ENCODE assay signal across 10 cellular contexts in genomic region chr9:135480942-135481315, GRCh38. TPM values are rescaled to one million over a fixed set of nuclear protein-coding genes. Genes with fewer than 3 reads are reported as not detected.
DNase-seq lines count a peak whose midpoint lies in the region; ATAC-seq and TF ChIP-seq lines count a peak whose summit lies in the region.
"Had no signal": no experiment of that assay in that cellular context is flagged by ENCODE, and none has a peak within 500 bp of the region (broad histone marks: within the 10 kb centered on the region; RNA-seq: fewer than 3 reads in every experiment).

No MANE protein-coding gene starts in this region.

- POLR2A ChIA-PET in activated CD8-positive, alpha-beta T cell treated with anti-CD3 and anti-CD28 coated beads for 36 hours (lab: Charles Lee): no interaction called here

- no peaks in the 10 kb centered on the region for H3K4me1 ChIP-seq in foreskin keratinocyte
- peaks cover 7 to 8% of the 10 kb centered on the region in 2 donors for H3K4me1 ChIP-seq in gastrocnemius medialis

- H3K36me3 ChIP-seq in gastrocnemius medialis: peaks cover 0 to 12% of the 10 kb centered on the region in 2 donors

- TF ChIP-seq CTCF in GM12874 (IDR thresholded peaks at IDR 0.05; ENCODE audit: insufficient read depth, low read depth, low read length) (0 out of 2 replicates have a peak, but pooled peaks have one; percentile 4), foreskin keratinocyte (conservative IDR thresholded peaks at IDR 0.05) (peak; percentile 9), gastrocnemius medialis (IDR thresholded peaks at IDR 0.05 in 4 of 5, conservative IDR thresholded peaks at IDR 0.05 in 1 of 5) (no peak)
- TF ChIP-seq CTCF in activated CD8-positive, alpha-beta T cell treated with anti-CD3 and anti-CD28 coated beads for 36 hours (IDR thresholded peaks at IDR 0.05): no peak

- no peak for TF ChIP-seq POLR2A in gastrocnemius medialis (IDR thresholded peaks at IDR 0.05)

- DNase-seq in T-helper 17 cell (no peak), foreskin keratinocyte (no peak), gastrocnemius medialis (no peak)
- no peak for DNase-seq in activated CD4-positive, alpha-beta T cell treated with anti-CD3 and anti-CD28 coated beads, Interleukin-2, amount 50 U/mL, for 4 hours
- no peak for DNase-seq in activated CD8-positive, alpha-beta T cell treated with anti-CD3 and anti-CD28 coated beads for 36 hours
- DNase-seq: activated CD4-positive, CD25-positive, alpha-beta regulatory T cell treated with anti-CD3 and anti-CD28 coated beads, Interleukin-2, amount 50 U/mL, for 72 hours had no signal

- peak overlapping the region; percentile 53 to 67 (median 61) for H3K4me3 ChIP-seq in gastrocnemius medialis

- peak overlapping the region; percentile 76 for H3K4me3 Mint-ChIP-seq in T-helper 17 cell
- no peak overlapping the region for H3K4me3 Mint-ChIP-seq in activated CD8-positive, alpha-beta T cell treated with anti-CD3 and anti-CD28 coated beads for 36 hours

- peak; percentile 60 for ATAC-seq in T-helper 17 cell
- ATAC-seq in foreskin keratinocyte: peak; percentile 11
- no peak for ATAC-seq in gastrocnemius medialis
- ATAC-seq in GM18870 (IDR thresholded peaks at IDR 0.05; ENCODE audit: unreplicated experiment): no peak
- ATAC-seq in activated CD8-positive, alpha-beta T cell treated with anti-CD3 and anti-CD28 coated beads for 36 hours: no peak
- ATAC-seq in GM19397 (IDR thresholded peaks at IDR 0.05; ENCODE audit: unreplicated experiment): no peak

- intact Hi-C loops in gastrocnemius medialis (cut with DNase I; ENCODE audit: low total_unique reads): no loop called here
- intact Hi-C loops in activated CD8-positive, alpha-beta T cell treated with anti-CD3 and anti-CD28 coated beads for 36 hours (cut with micrococcal nuclease): no loop called here

- H3K27me3 Mint-ChIP-seq in T-helper 17 cell: peaks cover 4% of the 10 kb centered on the region
- peaks cover 41% of the 10 kb centered on the region for H3K27me3 Mint-ChIP-seq in activated CD8-positive, alpha-beta T cell treated with anti-CD3 and anti-CD28 coated beads for 36 hours

- H3K9me3 Mint-ChIP-seq in activated CD8-positive, alpha-beta T cell treated with anti-CD3 and anti-CD28 coated beads for 36 hours: no peaks in the 10 kb centered on the region

- CTCF ChIA-PET in activated CD8-positive, alpha-beta T cell treated with anti-CD3 and anti-CD28 coated beads for 36 hours (lab: Charles Lee): interaction anchor here (1.3 kb wide), 1 partner anchor 64 kb away, joined by 5 read pairs; no protein-coding TSS in a partner anchor

- H3K27me3 ChIP-seq in foreskin keratinocyte: no peaks in the 10 kb centered on the region
- no peaks in the 10 kb centered on the region for H3K27me3 ChIP-seq in gastrocnemius medialis

- H3K9me3 ChIP-seq in T-helper 17 cell (ENCODE audit: control insufficient read depth, low read length, poor library complexity, severe bottlenecking) (no peaks in the 10 kb centered on the region), gastrocnemius medialis (no peaks in the 10 kb centered on the region)

- H3K4me1 Mint-ChIP-seq in T-helper 17 cell: peaks cover 6% of the 10 kb centered on the region
- H3K4me1 Mint-ChIP-seq in activated CD8-positive, alpha-beta T cell treated with anti-CD3 and anti-CD28 coated beads for 36 hours (ENCODE audit: low read depth): peaks cover 2% of the 10 kb centered on the region

- no peak overlapping the region for H3K27ac Mint-ChIP-seq in T-helper 17 cell
- H3K27ac Mint-ChIP-seq in activated CD8-positive, alpha-beta T cell treated with anti-CD3 and anti-CD28 coated beads for 36 hours: no peak overlapping the region

- in situ Hi-C loops in gastrocnemius medialis (cut with MboI; ENCODE audit: low sequenced_read_pairs in 4 of 4): no loop called here

- H3K27ac ChIP-seq in foreskin keratinocyte: no peak overlapping the region
- no peak overlapping the region for H3K27ac ChIP-seq in gastrocnemius medialis

- peaks cover 2% of the 10 kb centered on the region for H3K36me3 Mint-ChIP-seq in T-helper 17 cell (ENCODE audit: low read depth)
- peaks cover 2% of the 10 kb centered on the region for H3K36me3 Mint-ChIP-seq in activated CD8-positive, alpha-beta T cell treated with anti-CD3 and anti-CD28 coated beads for 36 hours (ENCODE audit: low read depth)

RNA-seq across cellular contexts. Expression of gene PPP1R26, which starts 1.3 kb away (rescaled TPM):
- total RNA-seq in T-helper 17 cell: 1 to 10 TPM; 2.1 to 2.6 TPM
- total RNA-seq in foreskin keratinocyte: 14.3 and 15.1 TPM in 2 replicates
- polyA plus RNA-seq in foreskin keratinocyte: 7.2 and 7.6 TPM in 2 replicates
- 1 to 10 TPM; 2.6 to 7.1 (median 5.1) TPM for total RNA-seq in gastrocnemius medialis
- under 1 TPM; 0.54 to 0.58 TPM for total RNA-seq in activated CD8-positive, alpha-beta T cell treated with anti-CD3 and anti-CD28 coated beads for 36 hours

RNA-seq across cellular contexts. Expression of gene MRPS2, which starts 19.6 kb away (rescaled TPM):
- 10 to 100 TPM; 22.3 to 25.0 TPM for total RNA-seq in T-helper 17 cell
- 65.8 and 70.9 TPM in 2 replicates for total RNA-seq in foreskin keratinocyte
- polyA plus RNA-seq in foreskin keratinocyte: 106 TPM in 2 replicates
- 100 to 1,000 TPM in 1 of 4 donors, 10 to 100 TPM in 3; 48.8 to 108 (median 69.5) TPM for total RNA-seq in gastrocnemius medialis
- 10 to 100 TPM; 56.4 to 57.4 TPM for total RNA-seq in activated CD8-positive, alpha-beta T cell treated with anti-CD3 and anti-CD28 coated beads for 36 hours

RNA-seq across cellular contexts. Expression of gene LCN1, which starts 40.3 kb away (rescaled TPM):
- total RNA-seq in T-helper 17 cell (not detected), foreskin keratinocyte (not detected in 2 replicates), gastrocnemius medialis (not detected)
- not detected in 2 replicates for polyA plus RNA-seq in foreskin keratinocyte
- total RNA-seq in activated CD8-positive, alpha-beta T cell treated with anti-CD3 and anti-CD28 coated beads for 36 hours: not detected
- total RNA-seq: subcutaneous adipose tissue had no signal

Comparison
In these comparisons a context has a peak if more than half of its experiments do, and no peak if none do; other contexts are left out.
1. CTCF ChIP-seq: peak in GM12874 (single experiment) and foreskin keratinocyte (single experiment); none in gastrocnemius medialis (0 of 5) and activated CD8-positive, alpha-beta T cell treated with anti-CD3 and anti-CD28 coated beads for 36 hours (single experiment).
2. ATAC-seq: peak in T-helper 17 cell (single experiment) and foreskin keratinocyte (single experiment); none in gastrocnemius medialis (0 of 2), GM18870 (single experiment), activated CD8-positive, alpha-beta T cell treated with anti-CD3 and anti-CD28 coated beads for 36 hours (single experiment) and GM19397 (single experiment).